19 cellular contexts compared by ENCODE assay signal in the genomic region with DNA sequence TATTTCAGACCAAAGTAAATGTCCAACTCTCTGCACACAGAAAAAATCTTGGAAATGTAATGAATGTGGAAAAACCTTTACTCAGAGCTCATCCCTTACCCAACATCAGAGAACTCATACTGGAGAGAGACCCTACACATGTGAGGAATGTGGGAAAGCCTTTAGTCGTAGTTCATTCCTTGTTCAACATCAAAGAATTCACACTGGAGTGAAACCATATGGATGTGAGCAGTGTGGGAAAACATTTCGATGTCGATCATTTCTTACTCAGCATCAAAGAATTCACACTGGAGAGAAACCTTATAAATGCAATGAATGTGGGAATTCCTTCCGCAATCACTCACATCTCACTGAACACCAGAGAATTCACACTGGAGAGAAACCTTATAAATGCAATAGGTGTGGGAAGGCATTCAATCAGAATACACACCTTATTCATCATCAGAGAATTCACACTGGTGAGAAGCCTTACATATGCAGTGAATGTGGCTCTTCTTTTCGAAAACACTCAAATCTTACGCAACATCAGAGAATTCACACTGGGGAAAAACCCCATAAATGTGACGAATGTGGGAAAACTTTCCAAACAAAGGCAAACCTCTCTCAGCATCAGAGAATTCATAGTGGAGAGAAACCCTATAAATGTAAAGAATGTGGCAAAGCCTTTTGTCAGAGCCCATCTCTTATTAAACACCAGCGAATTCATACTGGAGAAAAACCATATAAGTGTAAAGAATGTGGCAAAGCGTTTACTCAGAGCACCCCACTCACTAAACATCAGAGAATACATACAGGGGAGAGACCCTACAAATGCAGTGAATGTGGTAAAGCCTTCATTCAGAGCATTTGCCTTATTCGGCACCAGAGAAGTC. TPM values are rescaled to one million over a fixed set of nuclear protein-coding genes. Genes with fewer than 3 reads are reported as not detected.
DNase-seq lines count a peak whose midpoint lies in the region; ATAC-seq and TF ChIP-seq lines count a peak whose summit lies in the region.
"Had no signal": no experiment of that assay in that cellular context is flagged by ENCODE, and none has a peak within 500 bp of the region (broad histone marks: within the 10 kb centered on the region; RNA-seq: fewer than 3 reads in every experiment).

No MANE protein-coding gene starts in this region.

- no peak overlapping the region for H4K8ac ChIP-seq in mesendoderm (ENCODE audit: low read depth, low read length)

- H4K5ac ChIP-seq in mesendoderm (ENCODE audit: low read length), result no peak overlapping the region

- H3K36me3 ChIP-seq in GM23248 (ENCODE audit: low read depth) (peaks cover 66% of the 10 kb centered on the region), mesendoderm (ENCODE audit: control insufficient read depth, insufficient read depth, low read length) (no peaks in the 10 kb centered on the region), vagina (peaks cover 0 to 52% of the 10 kb centered on the region in 2 donors)

- in situ Hi-C loops in GM23248 (cut with MboI), result no loop called here

- no peaks in the 10 kb centered on the region for H4K20me1 ChIP-seq in GM23248 (ENCODE audit: insufficient read depth)

- H3K4me3 ChIP-seq in GM23248, result no peak overlapping the region
- peak overlapping the region; percentile 30 for H3K4me3 ChIP-seq in mesendoderm (ENCODE audit: low read length)
- peak overlapping the region in 1 of 2 donors; percentile 7 for H3K4me3 ChIP-seq in vagina
- H3K4me3 ChIP-seq: left ventricle myocardium inferior, testis had no signal

- H2AK5ac ChIP-seq in mesendoderm (ENCODE audit: low read length), result no peak overlapping the region

- DNase-seq in GM23248 (peak; percentile 26), OCI-M1 (lab: John Stamatoyannopoulos, UW) (peak; percentile 18), endothelial cell (ENCODE audit: low spot score) (no peak), mesendoderm (peak; percentile 48), vagina (ENCODE audit: extremely low spot score in 2 of 2) (no peak), NK-92 (lab: John Stamatoyannopoulos, UW; ENCODE audit: unreplicated experiment) (no peak), AG08395 (ENCODE audit: low spot score) (no peak)
- DNase-seq: activated naive CD4-positive, alpha-beta T cell treated with anti-CD3 and anti-CD28 coated beads, Interleukin-2, amount 50 U/mL, for 16 hours; activated T-cell treated with anti-CD3 and anti-CD28 coated beads, Interleukin-2, amount 50 U/mL, for 48 hours; left ventricle myocardium inferior; MM.1S; NCI-H1694; NCI-H226; NK-92 treated with Interleukin-12 subunit alpha and Interleukin-12 subunit beta, amount 100 ng/mL, for 24 hours; stimulated activated CD4-positive, alpha-beta T cell treated with anti-CD3 and anti-CD28 coated beads, Interleukin-15, amount 100 ng/mL, for 24 hours; testis had no signal

- peak overlapping the region; percentile 76 for H3K4me3 Mint-ChIP-seq in endothelial cell (ENCODE audit: unreplicated experiment)

- H3K4me1 Mint-ChIP-seq in endothelial cell (ENCODE audit: unreplicated experiment), result no peaks in the 10 kb centered on the region
- H3K4me1 Mint-ChIP-seq: brain had no signal

- TF ChIP-seq CTCF in endothelial cell (IDR thresholded peaks at IDR 0.05; ENCODE audit: unreplicated experiment) (no peak), vagina (IDR thresholded peaks at IDR 0.05) (no peak)

- H2AFZ ChIP-seq in GM23248, result no peak overlapping the region

- WGBS in GM23248 (ENCODE audit: low coverage in 1 of 2, low lambda C conversion rate in 2 of 2, missing lambda C conversion rate in 2 of 2), 2 experiments, result 88% methylated on average over 10 of the region's 10 CpGs
- no CpG with 5 or more reads among the region's 10 CpGs for WGBS in mesendoderm (ENCODE audit: extremely low coverage, insufficient coverage, low lambda C conversion rate)

- no peak overlapping the region for H3K27ac ChIP-seq in GM23248
- no peak overlapping the region for H3K27ac ChIP-seq in mesendoderm (ENCODE audit: low read depth, low read length)
- no peak overlapping the region for H3K27ac ChIP-seq in vagina
- H3K27ac ChIP-seq: left ventricle myocardium inferior, RWPE1, testis had no signal

- no peak overlapping the region for H3K4ac ChIP-seq in mesendoderm (ENCODE audit: low read depth, low read length)

- H3K36me3 Mint-ChIP-seq in endothelial cell (ENCODE audit: low read depth, unreplicated experiment), result peaks cover 79% of the 10 kb centered on the region

- no peak overlapping the region for H3K18ac ChIP-seq in mesendoderm (ENCODE audit: low read length)

- H3K4me2 ChIP-seq in GM23248 (ENCODE audit: unreplicated experiment) (no peak overlapping the region), mesendoderm (ENCODE audit: low read length) (no peak overlapping the region)

- no peak overlapping the region for H2BK120ac ChIP-seq in mesendoderm (ENCODE audit: low read depth, low read length)

- no peak overlapping the region for H3K27ac Mint-ChIP-seq in endothelial cell (ENCODE audit: unreplicated experiment)
- H3K27ac Mint-ChIP-seq: brain had no signal

- H3K27me3 Mint-ChIP-seq in endothelial cell (ENCODE audit: unreplicated experiment), result peaks cover 10% of the 10 kb centered on the region

- H3K79me1 ChIP-seq in mesendoderm (ENCODE audit: low read length), result no peaks in the 10 kb centered on the region

- H3K9me3 ChIP-seq in GM23248 (ENCODE audit: low read depth) (peaks cover 26% of the 10 kb centered on the region), vagina (peaks cover 76% of the 10 kb centered on the region)

- H3K79me2 ChIP-seq in GM23248 (ENCODE audit: insufficient read depth) (peaks cover 15% of the 10 kb centered on the region; the same call in 1 of the 2 replicates), mesendoderm (ENCODE audit: control insufficient read depth, insufficient read depth, low read length) (no peaks in the 10 kb centered on the region)

- H3K4me1 ChIP-seq in GM23248 (ENCODE audit: insufficient read depth) (no peaks in the 10 kb centered on the region), mesendoderm (ENCODE audit: control insufficient read depth, low read depth, low read length) (no peaks in the 10 kb centered on the region), vagina (no peaks in the 10 kb centered on the region)
- H3K4me1 ChIP-seq: left ventricle myocardium inferior, testis had no signal

- H3K27me3 ChIP-seq in GM23248 (replicated peaks; ENCODE audit: insufficient read depth) (no peaks in the 10 kb centered on the region), mesendoderm (ENCODE audit: insufficient read depth, low read length, poor library complexity) (no peaks in the 10 kb centered on the region), vagina (no peaks in the 10 kb centered on the region)
- H3K27me3 ChIP-seq: testis had no signal

- H2BK5ac ChIP-seq in mesendoderm (ENCODE audit: low read length), result no peak overlapping the region

- intact Hi-C loops in vagina (cut with DNase I), result no loop called here

- H3K9me2 ChIP-seq in GM23248 (ENCODE audit: insufficient read depth), result no peaks in the 10 kb centered on the region

- peaks cover 17% of the 10 kb centered on the region for H3F3A ChIP-seq in GM23248 (ENCODE audit: insufficient read depth)

- no peak overlapping the region for H3K23ac ChIP-seq in mesendoderm (ENCODE audit: low read length)

- H3K9me3 Mint-ChIP-seq in endothelial cell (ENCODE audit: unreplicated experiment), result peaks cover 56% of the 10 kb centered on the region

- H2BK15ac ChIP-seq in mesendoderm (replicated peaks; ENCODE audit: low read depth), result no peak overlapping the region

- ATAC-seq in HG03039 (IDR thresholded peaks at IDR 0.05; ENCODE audit: unreplicated experiment), result no peak

- H3K9ac ChIP-seq in GM23248 (no peak overlapping the region), mesendoderm (ENCODE audit: low read length) (no peak overlapping the region)

- TF ChIP-seq POLR2A in vagina (IDR thresholded peaks at IDR 0.05), result no peak

- H3K56ac ChIP-seq in mesendoderm (ENCODE audit: low read length), result no peak overlapping the region

RNA-seq across cellular contexts. Expression of a gene that starts 8.0 kb away (rescaled TPM):
- total RNA-seq in GM23248 (2014; rRNA removed; shearing (Covaris generic)), result 5.4 and 9.0 TPM in 2 replicates
- polyA plus RNA-seq in GM23248 (2016; fragmentation: Nextera tagmentation; extraction: Ambion mirVana), result 3.8 and 5.1 TPM in 2 replicates
- total RNA-seq in endothelial cell (ENCODE audit: unreplicated experiment), result 4.7 TPM
- 2.5 TPM for polyA plus RNA-seq in mesendoderm (2013, experiment 1 of 2)
- polyA plus RNA-seq in mesendoderm (2013, experiment 2 of 2), result 2.7 TPM
- 2.7 TPM for total RNA-seq in vagina

RNA-seq across cellular contexts. Expression of a gene that starts 9.0 kb away (rescaled TPM):
- total RNA-seq in GM23248 (2014; rRNA removed; shearing (Covaris generic)), result 3.8 and 4.3 TPM in 2 replicates
- polyA plus RNA-seq in GM23248 (2016; fragmentation: Nextera tagmentation; extraction: Ambion mirVana), result 2.4 and 2.9 TPM in 2 replicates
- total RNA-seq in endothelial cell (ENCODE audit: unreplicated experiment), result 2.6 TPM
- 2.9 TPM for polyA plus RNA-seq in mesendoderm (2013, experiment 1 of 2)
- 3.0 TPM for polyA plus RNA-seq in mesendoderm (2013, experiment 2 of 2)
- total RNA-seq in vagina, result 4.4 TPM

RNA-seq across cellular contexts. Expression of a gene that starts 40.0 kb away (rescaled TPM):
- 24.3 and 25.0 TPM in 2 replicates for total RNA-seq in GM23248 (2014; rRNA removed; shearing (Covaris generic))
- 21.8 and 23.5 TPM in 2 replicates for polyA plus RNA-seq in GM23248 (2016; fragmentation: Nextera tagmentation; extraction: Ambion mirVana)
- total RNA-seq in endothelial cell (ENCODE audit: unreplicated experiment) (37.9 TPM), vagina (14.0 TPM)
- 43.0 TPM for polyA plus RNA-seq in mesendoderm (2013, experiment 1 of 2)
- polyA plus RNA-seq in mesendoderm (2013, experiment 2 of 2), result 44.5 TPM

RNA-seq across cellular contexts. Expression of a gene that starts 40.1 kb away (rescaled TPM):
- 3.3 and 3.9 TPM in 2 replicates for total RNA-seq in GM23248 (2014; rRNA removed; shearing (Covaris generic))
- 2.9 and 3.3 TPM in 2 replicates for polyA plus RNA-seq in GM23248 (2016; fragmentation: Nextera tagmentation; extraction: Ambion mirVana)
- total RNA-seq in endothelial cell (ENCODE audit: unreplicated experiment) (6.0 TPM), vagina (2.2 TPM)
- 27.5 TPM for polyA plus RNA-seq in mesendoderm (2013, experiment 1 of 2)
- 27.9 TPM for polyA plus RNA-seq in mesendoderm (2013, experiment 2 of 2)

Comparison
In these comparisons a context has a peak if more than half of its experiments do, and no peak if none do; other contexts are left out.
1. DNase-seq: peak in GM23248 (single experiment), OCI-M1 (single experiment) and mesendoderm (single experiment); none in endothelial cell (single experiment), vagina (0 of 2), NK-92 (single experiment) and AG08395 (single experiment).